8 cellular contexts compared by ENCODE assay signal in the genomic region with DNA sequence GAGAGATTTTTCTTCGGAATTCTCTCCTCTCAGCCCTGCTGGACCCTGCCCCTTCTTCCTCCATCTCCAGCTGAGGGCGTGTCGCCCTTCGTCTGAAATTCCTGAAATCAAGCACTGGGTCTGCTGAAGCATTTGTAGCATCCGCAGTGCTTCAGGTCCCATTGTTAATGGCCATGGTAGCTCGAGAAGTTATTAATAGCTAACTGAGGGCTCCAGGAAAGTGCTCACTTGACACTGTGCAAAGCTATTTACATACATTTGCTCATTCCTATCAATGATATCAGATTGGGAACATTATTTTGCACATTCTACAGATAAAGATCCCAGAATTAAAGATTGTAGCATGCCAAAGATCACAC. TPM values are rescaled to one million over a fixed set of nuclear protein-coding genes. Genes with fewer than 3 reads are reported as not detected.
DNase-seq lines count a peak whose midpoint lies in the region; ATAC-seq and TF ChIP-seq lines count a peak whose summit lies in the region.

No MANE protein-coding gene starts in this region.

- H3K27me3 ChIP-seq in right atrium auricular region = no peaks in the 10 kb centered on the region
- no peaks in the 10 kb centered on the region for H3K27me3 ChIP-seq in skeletal muscle tissue (ENCODE audit: control insufficient read depth in 3 of 3, insufficient read depth in 3 of 3, low read length in 3 of 3)

- H3K36me3 ChIP-seq in right atrium auricular region (no peaks in the 10 kb centered on the region), skeletal muscle tissue (ENCODE audit: control insufficient read depth in 3 of 3, insufficient read depth in 3 of 3, low read length in 3 of 3) (peaks cover 0 to 5% (median 4%) of the 10 kb centered on the region in 3 donors)

- peak overlapping the region; percentile 91 to 95 for H3K27ac ChIP-seq in right atrium auricular region
- H3K27ac ChIP-seq in skeletal muscle tissue (ENCODE audit: low read depth, low read length) = peak overlapping the region; percentile 97

- no peaks in the 10 kb centered on the region for H3K27me3 Mint-ChIP-seq in activated B cell treated with CpG ODN at 0.5 μM for 24 hours

- POLR2A ChIA-PET in activated B cell treated with CpG ODN at 0.5 μM for 24 hours (lab: Charles Lee) = interaction anchor here (1.1 to 2.0 kb wide), 5 partner anchors 10 to 84 kb away, joined by 4 to 26 read pairs (median 8); partner anchors contain the start of genes DNAJC9, MRPS16 and P4HA1

- H3K27ac Mint-ChIP-seq in activated B cell treated with CpG ODN at 0.5 μM for 24 hours = peak overlapping the region; percentile 83

- DNase-seq in activated B cell treated with CpG ODN at 0.5 μM for 24 hours (no peak), right atrium auricular region (ENCODE audit: low spot score) (no peak), posterior cingulate gyrus (no peak), HPDE6-E6E7 (ENCODE audit: extremely low spot score) (no peak)
- no peak for DNase-seq in activated effector memory CD4-positive, alpha-beta T cell treated with anti-CD3 and anti-CD28 coated beads, Interleukin-2, amount 50 U/mL, for 16 hours

- TF ChIP-seq CTCF in activated B cell treated with CpG ODN at 0.5 μM for 24 hours (IDR thresholded peaks at IDR 0.05) = no peak
- no peak for TF ChIP-seq CTCF in right atrium auricular region (IDR thresholded peaks at IDR 0.05)

- peak overlapping the region; percentile 97 to 100 (median 98) for H3K9ac ChIP-seq in skeletal muscle tissue (ENCODE audit: low read depth in 1 of 3, low read length in 3 of 3)

- peaks cover 31% of the 10 kb centered on the region for H3K4me1 Mint-ChIP-seq in activated B cell treated with CpG ODN at 0.5 μM for 24 hours

- no peaks in the 10 kb centered on the region for H3K9me3 Mint-ChIP-seq in activated B cell treated with CpG ODN at 0.5 μM for 24 hours

- H3K4me1 ChIP-seq in right atrium auricular region (peaks cover 0 to 30% of the 10 kb centered on the region in 2 donors), skeletal muscle tissue (ENCODE audit: control insufficient read depth in 3 of 3, insufficient read depth in 3 of 3, low read length in 3 of 3) (peaks cover 8 to 20% (median 16%) of the 10 kb centered on the region in 3 donors)

- intact Hi-C loops in activated B cell treated with CpG ODN at 0.5 μM for 24 hours (cut with micrococcal nuclease) (loop anchor here (1.0 to 10.0 kb wide), 7 partner anchors 58 to 814 kb away; partner anchors contain the start of genes DNAJB12, DNAJC9, MYOZ1 and NUDT13), posterior cingulate gyrus (cut with DNase I) (loop anchor here (5.0 to 10.0 kb wide), 2 partner anchors 79 to 804 kb away; partner anchors contain the start of gene DNAJC9)

- peak; percentile 29 for ATAC-seq in GM18511 (IDR thresholded peaks at IDR 0.05; ENCODE audit: unreplicated experiment)
- ATAC-seq in HG02852 (IDR thresholded peaks at IDR 0.05; ENCODE audit: unreplicated experiment) = peak; percentile 19
- peak; percentile 3 for ATAC-seq in activated B cell treated with CpG ODN at 0.5 μM for 24 hours (ENCODE audit: low read depth)

- H3K4me3 ChIP-seq in right atrium auricular region (peak overlapping the region; percentile 80 to 90), skeletal muscle tissue (ENCODE audit: low read length in 3 of 3) (peak overlapping the region; percentile 83 to 100 (median 92))

- peak overlapping the region; percentile 100 for H3K4me3 Mint-ChIP-seq in activated B cell treated with CpG ODN at 0.5 μM for 24 hours

- peaks cover 21% of the 10 kb centered on the region for H3K36me3 Mint-ChIP-seq in activated B cell treated with CpG ODN at 0.5 μM for 24 hours (ENCODE audit: low read depth)

- CTCF ChIA-PET in activated B cell treated with CpG ODN at 0.5 μM for 24 hours (lab: Charles Lee) = interaction anchor here (0.8 to 2.4 kb wide), 3 partner anchors 10 to 72 kb away, joined by 3 to 14 read pairs (median 8); partner anchors contain the start of gene P4HA1

- H3K9me3 ChIP-seq in right atrium auricular region (no peaks in the 10 kb centered on the region), skeletal muscle tissue (ENCODE audit: control insufficient read depth in 3 of 3, low read length in 3 of 3) (no peaks in the 10 kb centered on the region)

RNA-seq across cellular contexts. Expression of gene FAM149B1, which starts 0.5 kb away (rescaled TPM):
- total RNA-seq in activated B cell treated with CpG ODN at 0.5 μM for 24 hours (11.4 and 16.0 TPM in 2 replicates), right atrium auricular region (10 to 100 TPM in 1 of 2 donors, 1 to 10 TPM in 1; 9.4 to 13.0 TPM), skeletal muscle tissue (16.2 TPM)

RNA-seq across cellular contexts. Expression of gene ECD, which starts 0.7 kb away (rescaled TPM):
- total RNA-seq in activated B cell treated with CpG ODN at 0.5 μM for 24 hours (31.8 and 35.0 TPM in 2 replicates), right atrium auricular region (10 to 100 TPM; 14.4 to 20.7 TPM), skeletal muscle tissue (23.5 TPM)

RNA-seq across cellular contexts. Expression of gene NUDT13, which starts 58.2 kb away (rescaled TPM):
- total RNA-seq in activated B cell treated with CpG ODN at 0.5 μM for 24 hours (3.5 and 4.6 TPM in 2 replicates), right atrium auricular region (1 to 10 TPM in 1 of 2 donors, under 1 TPM in 1; 0.90 to 1.5 TPM), skeletal muscle tissue (2.1 TPM)
